ENCODE assay signal across 11 cellular contexts in genomic region chr10:28929942-28930341, GRCh38.
"Had no signal": no experiment of that assay in that cellular context is flagged by ENCODE, and none has a peak within 500 bp of the region (broad histone marks: within the 10 kb centered on the region; RNA-seq: fewer than 3 reads in every experiment).

No MANE protein-coding gene starts in this region.

- H3K27ac ChIP-seq: GM23248 had no signal

- H3K9ac ChIP-seq: GM23248 had no signal

- ATAC-seq: GM23338, HCT116 had no signal

- H3K36me3 ChIP-seq: HAP-1 had no signal

- H2AFZ ChIP-seq: GM23248, GM23338 had no signal

- FAIRE-seq: H1, H54 had no signal

- H3K9me3 ChIP-seq: HAP-1 had no signal

- H3K4me2 ChIP-seq: GM23338 had no signal

- DNase-seq: GM23248, GOT3, H7, H9, HCEC 1CT, HFFc6 had no signal

- H3K4me3 ChIP-seq: GM23248, GM23338, HAP-1 had no signal
